ENCODE assay signal across 1 cellular context in genomic region chr7:44971991-44972441, GRCh38.
A peak's percentile ranks its signal among the peaks of the same experiment; 100 is the strongest.
TF ChIP-seq lines count a peak whose summit lies in the region.

No MANE protein-coding gene starts in this region.

TF ChIP-seq in HepG2, 621 proteins besides CTCF, POLR2A, EP300 and RAD21 (continued from another document and continues in another):
- TF ChIP-seq HNF1B (CRISPR knock-in tag; IDR thresholded peaks at IDR 0.05) = no peak
- no peak for TF ChIP-seq ZNF335 (CRISPR knock-in tag; IDR thresholded peaks at IDR 0.05)
- TF ChIP-seq ZFX (CRISPR knock-in tag; IDR thresholded peaks at IDR 0.05; ENCODE audit: low read depth) = no peak
- TF ChIP-seq NFE2 (CRISPR knock-in tag; IDR thresholded peaks at IDR 0.05) = no peak
- TF ChIP-seq PRDM4 (CRISPR knock-in tag; IDR thresholded peaks at IDR 0.05; ENCODE audit: borderline replicate concordance) = no peak
- TF ChIP-seq ZNF800 (CRISPR knock-in tag; IDR thresholded peaks at IDR 0.05) = no peak
- no peak for TF ChIP-seq MTA3 (CRISPR knock-in tag; IDR thresholded peaks at IDR 0.05)
- no peak for TF ChIP-seq KLF12 (CRISPR knock-in tag; IDR thresholded peaks at IDR 0.05; ENCODE audit: borderline replicate concordance)
- TF ChIP-seq GABPB1 (CRISPR knock-in tag; IDR thresholded peaks at IDR 0.05) = no peak; the same call in 1 of the 2 replicates
- peak; percentile 90 for TF ChIP-seq PAXIP1 (CRISPR knock-in tag; conservative IDR thresholded peaks at IDR 0.05)
- TF ChIP-seq POGK (CRISPR knock-in tag; conservative IDR thresholded peaks at IDR 0.05) = no peak
- no peak for TF ChIP-seq ZNF326 (CRISPR knock-in tag; IDR thresholded peaks at IDR 0.05; ENCODE audit: borderline replicate concordance)
- no peak for TF ChIP-seq ZNF318 (CRISPR knock-in tag; IDR thresholded peaks at IDR 0.05)
- TF ChIP-seq YEATS4 (CRISPR knock-in tag; IDR thresholded peaks at IDR 0.05; ENCODE audit: borderline replicate concordance) = no peak
- TF ChIP-seq MTF1 (CRISPR knock-in tag; IDR thresholded peaks at IDR 0.05) = no peak
- no peak for TF ChIP-seq SIN3A (IDR thresholded peaks at IDR 0.05; ENCODE audit: borderline replicate concordance, low read depth, low read length)
- TF ChIP-seq ZNF253 (CRISPR knock-in tag; IDR thresholded peaks at IDR 0.05; ENCODE audit: borderline replicate concordance) = no peak
- TF ChIP-seq CBX5 (CRISPR knock-in tag; IDR thresholded peaks at IDR 0.05; ENCODE audit: borderline replicate concordance) = no peak
- TF ChIP-seq NFIB (CRISPR knock-in tag; IDR thresholded peaks at IDR 0.05; ENCODE audit: borderline replicate concordance) = no peak
- TF ChIP-seq ATF3 (CRISPR knock-in tag; IDR thresholded peaks at IDR 0.05) = no peak
- no peak for TF ChIP-seq ZXDC (CRISPR knock-in tag; IDR thresholded peaks at IDR 0.05)
- TF ChIP-seq GFI1 (CRISPR knock-in tag; IDR thresholded peaks at IDR 0.05; ENCODE audit: borderline replicate concordance) = no peak
- no peak for TF ChIP-seq NR1H2 (CRISPR knock-in tag; IDR thresholded peaks at IDR 0.05; ENCODE audit: borderline replicate concordance, low read depth)
- no peak for TF ChIP-seq CREM (IDR thresholded peaks at IDR 0.05)
- TF ChIP-seq CREM (CRISPR knock-in tag; IDR thresholded peaks at IDR 0.05) = no peak
- no peak for TF ChIP-seq EEA1 (CRISPR knock-in tag; IDR thresholded peaks at IDR 0.05; ENCODE audit: borderline replicate concordance)
- TF ChIP-seq BCL6 (CRISPR knock-in tag; IDR thresholded peaks at IDR 0.05) = 0 out of 2 replicates have a peak, but pooled peaks have one; percentile 38
- no peak; the same call in 1 of the 2 replicates for TF ChIP-seq ZNF788 (CRISPR knock-in tag; IDR thresholded peaks at IDR 0.05; ENCODE audit: borderline replicate concordance)
- TF ChIP-seq HNRNPL (IDR thresholded peaks at IDR 0.05; ENCODE audit: low read depth, low read length) = no peak
- TF ChIP-seq ZNF747 (CRISPR knock-in tag; IDR thresholded peaks at IDR 0.05; ENCODE audit: borderline replicate concordance) = no peak
- no peak for TF ChIP-seq MTF2 (CRISPR knock-in tag; IDR thresholded peaks at IDR 0.05; ENCODE audit: borderline replicate concordance)
- TF ChIP-seq ZBTB37 (CRISPR knock-in tag; IDR thresholded peaks at IDR 0.05) = no peak
- no peak for TF ChIP-seq CC2D1A (CRISPR knock-in tag; IDR thresholded peaks at IDR 0.05)
